1 cellular context compared by ENCODE assay signal in genomic region chr5:42015254-42015653, GRCh38.
A peak's percentile ranks its signal among the peaks of the same experiment; 100 is the strongest.
TF ChIP-seq lines count a peak whose summit lies in the region.

No MANE protein-coding gene starts in this region.

TF ChIP-seq in liver, 16 proteins besides CTCF, POLR2A, EP300 and RAD21 (continued from another document):
- TF ChIP-seq RXRA (IDR thresholded peaks at IDR 0.05), result peak in 1 of 2 donors; percentile 20
- peak; percentile 49 to 63 for TF ChIP-seq HNF4A (conservative IDR thresholded peaks at IDR 0.05)
